In genomic region chr15:44011238-44011873, GRCh38 we compare ENCODE assay signal across 17 cellular contexts.
DNase-seq lines count a peak whose midpoint lies in the region; ATAC-seq and TF ChIP-seq lines count a peak whose summit lies in the region.
"Had no signal": no experiment of that assay in that cellular context is flagged by ENCODE, and none has a peak within 500 bp of the region (broad histone marks: within the 10 kb centered on the region; RNA-seq: fewer than 3 reads in every experiment).

No MANE protein-coding gene starts in this region.

- no peaks in the 10 kb centered on the region for H3K36me3 ChIP-seq in GM23338 (ENCODE audit: insufficient read depth)
- H3K36me3 ChIP-seq in HEK293 (ENCODE audit: control insufficient read depth in 2 of 2, insufficient read depth in 1 of 2, low read length in 2 of 2) = no peaks in the 10 kb centered on the region
- H3K36me3 ChIP-seq in SJCRH30 = no peaks in the 10 kb centered on the region
- H3K36me3 ChIP-seq in transverse colon = no peaks in the 10 kb centered on the region
- H3K36me3 ChIP-seq in CD8-positive, alpha-beta T cell (ENCODE audit: insufficient read depth, low read length) = no peaks in the 10 kb centered on the region
- H3K36me3 ChIP-seq: HAP-1 had no signal

- no peaks in the 10 kb centered on the region for H3K79me2 ChIP-seq in GM23338 (replicated peaks; ENCODE audit: insufficient read depth)

- CTCF ChIA-PET in HEK293 (lab: Yijun Ruan, JAX) = no interaction called here
- CTCF ChIA-PET in CD8-positive, alpha-beta T cell (lab: Charles Lee) = no interaction called here

- H3K4me3 Mint-ChIP-seq in GM23338 (no peak overlapping the region), nephron progenitor cell (no peak overlapping the region)
- no peak overlapping the region for H3K4me3 Mint-ChIP-seq in CD8-positive, alpha-beta T cell
- H3K4me3 Mint-ChIP-seq: CD14-positive monocyte; CD8-positive, alpha-beta memory T cell; HFFc6 had no signal

- H2AFZ ChIP-seq in GM23338 = no peak overlapping the region

- H3K4me2 ChIP-seq in GM23338 = no peak overlapping the region
- H3K4me2 ChIP-seq: A549 had no signal

- intact Hi-C loops in transverse colon (cut with DNase I; ENCODE audit: low total_unique reads) = no loop called here
- intact Hi-C loops in CD8-positive, alpha-beta T cell (cut with DNase I, micrococcal nuclease) = no loop called here

- H3K27ac Mint-ChIP-seq in GM23338 (no peak overlapping the region), nephron progenitor cell (peak overlapping the region; percentile 11)
- no peak overlapping the region for H3K27ac Mint-ChIP-seq in CD8-positive, alpha-beta T cell
- H3K27ac Mint-ChIP-seq: CD14-positive monocyte; CD8-positive, alpha-beta memory T cell; HFFc6 had no signal

- H3K4me1 ChIP-seq in GM23338 (ENCODE audit: insufficient read depth) = no peaks in the 10 kb centered on the region
- peaks cover 3% of the 10 kb centered on the region; the same call in 1 of the 2 replicates for H3K4me1 ChIP-seq in HEK293 (ENCODE audit: control insufficient read depth, insufficient read depth, low read length)
- peaks cover 16% of the 10 kb centered on the region for H3K4me1 ChIP-seq in SJCRH30
- H3K4me1 ChIP-seq in transverse colon = no peaks in the 10 kb centered on the region
- H3K4me1 ChIP-seq in CD8-positive, alpha-beta T cell (ENCODE audit: insufficient read depth, low read length) = no peaks in the 10 kb centered on the region
- H3K4me1 ChIP-seq: Caco-2, HAP-1 had no signal

- H3K9me2 ChIP-seq in GM23338 (ENCODE audit: insufficient read depth) = no peaks in the 10 kb centered on the region

- H3K4me1 Mint-ChIP-seq in GM23338 (no peaks in the 10 kb centered on the region), nephron progenitor cell (peaks cover 17% of the 10 kb centered on the region)
- no peaks in the 10 kb centered on the region for H3K4me1 Mint-ChIP-seq in CD8-positive, alpha-beta T cell (ENCODE audit: low read depth)
- H3K4me1 Mint-ChIP-seq: CD14-positive monocyte; CD8-positive, alpha-beta memory T cell had no signal

- DNase-seq in GM23338 (ENCODE audit: low spot score) (no peak), SJCRH30 (peak; percentile 18 to 70), nephron progenitor cell (no peak), activated gamma-delta T cell treated with Interleukin-2 at 50 U/mL for 16 hours (no peak), transverse colon (no peak)
- DNase-seq in CD8-positive, alpha-beta T cell = no peak
- DNase-seq: Caco-2; CD8-positive, alpha-beta memory T cell; GOT3; HFFc6; IMR-90; KBM-7 had no signal

- H3K27me3 Mint-ChIP-seq in GM23338 (ENCODE audit: insufficient read depth, low read depth, poor library complexity) (peaks cover 2% of the 10 kb centered on the region), nephron progenitor cell (ENCODE audit: low read depth, poor library complexity) (no peaks in the 10 kb centered on the region)
- H3K27me3 Mint-ChIP-seq in CD8-positive, alpha-beta T cell (ENCODE audit: low read depth) = peaks cover 22% of the 10 kb centered on the region

- ATAC-seq in GM23338 (no peak), GM18868 (IDR thresholded peaks at IDR 0.05; ENCODE audit: unreplicated experiment) (no peak)
- no peak for ATAC-seq in CD8-positive, alpha-beta T cell
- ATAC-seq: A549 had no signal

- TF ChIP-seq POLR2A in transverse colon (IDR thresholded peaks at IDR 0.05) = no peak

- H3K36me3 Mint-ChIP-seq in GM23338 (ENCODE audit: low read depth) = no peaks in the 10 kb centered on the region
- no peaks in the 10 kb centered on the region for H3K36me3 Mint-ChIP-seq in nephron progenitor cell (ENCODE audit: low read depth)
- no peaks in the 10 kb centered on the region for H3K36me3 Mint-ChIP-seq in CD8-positive, alpha-beta T cell
- H3K36me3 Mint-ChIP-seq: CD14-positive monocyte; CD8-positive, alpha-beta memory T cell had no signal

- no peak overlapping the region for H3K4me3 ChIP-seq in GM23338
- no peak overlapping the region for H3K4me3 ChIP-seq in HEK293 (ENCODE audit: low read depth, low read length)
- H3K4me3 ChIP-seq in SJCRH30 = no peak overlapping the region
- H3K4me3 ChIP-seq in transverse colon = no peak overlapping the region
- H3K4me3 ChIP-seq in CD8-positive, alpha-beta T cell (ENCODE audit: low read depth, low read length) = no peak overlapping the region
- H3K4me3 ChIP-seq: A549, HAP-1 had no signal

- H3K9me3 Mint-ChIP-seq in GM23338 = no peaks in the 10 kb centered on the region
- no peaks in the 10 kb centered on the region for H3K9me3 Mint-ChIP-seq in nephron progenitor cell
- no peaks in the 10 kb centered on the region for H3K9me3 Mint-ChIP-seq in CD8-positive, alpha-beta T cell
- H3K9me3 Mint-ChIP-seq: CD14-positive monocyte; CD8-positive, alpha-beta memory T cell; HFFc6 had no signal

- H3K9me3 ChIP-seq in HEK293 (ENCODE audit: control insufficient read depth, insufficient read depth, low read depth, low read length) = no peaks in the 10 kb centered on the region
- no peaks in the 10 kb centered on the region for H3K9me3 ChIP-seq in SJCRH30 (replicated peaks)
- no peaks in the 10 kb centered on the region for H3K9me3 ChIP-seq in transverse colon
- H3K9me3 ChIP-seq in CD8-positive, alpha-beta T cell (ENCODE audit: low read length) = no peaks in the 10 kb centered on the region
- H3K9me3 ChIP-seq: A549, Caco-2, HAP-1 had no signal

- H3K27me3 ChIP-seq in GM23338 (ENCODE audit: insufficient read depth) = no peaks in the 10 kb centered on the region
- no peaks in the 10 kb centered on the region for H3K27me3 ChIP-seq in SJCRH30
- H3K27me3 ChIP-seq in transverse colon = no peaks in the 10 kb centered on the region
- no peaks in the 10 kb centered on the region for H3K27me3 ChIP-seq in CD8-positive, alpha-beta T cell (ENCODE audit: insufficient read depth, low read length)

- TF ChIP-seq EP300 in transverse colon (IDR thresholded peaks at IDR 0.05; ENCODE audit: low read depth) = no peak

- H3F3A ChIP-seq in GM23338 (replicated peaks; ENCODE audit: low read depth) = no peaks in the 10 kb centered on the region

- no peak for TF ChIP-seq CTCF in GM23338 (conservative IDR thresholded peaks at IDR 0.05; ENCODE audit: low read depth in 2 of 2)
- TF ChIP-seq CTCF in HEK293 (tag by site-specific recombination; IDR thresholded peaks at IDR 0.05) = no peak
- no peak for TF ChIP-seq CTCF in nephron progenitor cell (IDR thresholded peaks at IDR 0.05)
- no peak for TF ChIP-seq CTCF in transverse colon (IDR thresholded peaks at IDR 0.05)
- no peak for TF ChIP-seq CTCF in CD8-positive, alpha-beta T cell (IDR thresholded peaks at IDR 0.05)

- WGBS in transverse colon (ENCODE audit: low coverage in 1 of 2), 2 donors = 81 to 96% methylated on average over 5 of the region's 5 CpGs

- in situ Hi-C loops in transverse colon (cut with MboI; ENCODE audit: low pct_ligation_motif_present in 1 of 4, low pct_unique_long_range_greater_than_20kb in 1 of 4, low sequenced_read_pairs in 3 of 4) = no loop called here

- 0 out of 2 replicates have a peak overlapping the region, but pooled peaks have one; percentile 9 for H3K27ac ChIP-seq in GM23338 (ENCODE audit: low read depth)
- H3K27ac ChIP-seq in HEK293 (ENCODE audit: extremely low read depth, low read depth, low read length) = no peak overlapping the region
- H3K27ac ChIP-seq in SJCRH30 = peak overlapping the region; percentile 32; the same call in 1 of the 2 replicates
- no peak overlapping the region for H3K27ac ChIP-seq in transverse colon
- no peak overlapping the region for H3K27ac ChIP-seq in CD8-positive, alpha-beta T cell (ENCODE audit: low read depth, low read length)
- H3K27ac ChIP-seq: A549 had no signal

- peaks cover 7% of the 10 kb centered on the region for H4K20me1 ChIP-seq in GM23338 (replicated peaks; ENCODE audit: insufficient read depth)

- POLR2A ChIA-PET in HEK293 (lab: Yijun Ruan, JAX) = no interaction called here
- POLR2A ChIA-PET in CD8-positive, alpha-beta T cell (lab: Charles Lee) = no interaction called here

TF ChIP-seq in HEK293, 187 proteins besides CTCF, POLR2A, EP300 and RAD21 (continues in another document):
- TF ChIP-seq ZNF600 (tag by site-specific recombination; IDR thresholded peaks at IDR 0.05) (peak; percentile 53; the same call in 1 of the 2 replicates), ZEB2 (tag by site-specific recombination; IDR thresholded peaks at IDR 0.05) (peak; percentile 54; the same call in 1 of the 2 replicates), ZBTB17 (tag by site-specific recombination; IDR thresholded peaks at IDR 0.05) (0 out of 2 replicates have a peak, but pooled peaks have one; percentile 41), ZNF112 (tag by site-specific recombination; IDR thresholded peaks at IDR 0.05) (no peak), ZNF629 (tag by site-specific recombination; IDR thresholded peaks at IDR 0.05) (peak; percentile 87), ZBTB48 (tag by site-specific recombination; IDR thresholded peaks at IDR 0.05) (0 out of 2 replicates have a peak, but pooled peaks have one; percentile 31), SP2 (tag by site-specific recombination; IDR thresholded peaks at IDR 0.05) (no peak), SP7 (tag by site-specific recombination; IDR thresholded peaks at IDR 0.05) (peak; percentile 60), SCRT1 (tag by site-specific recombination; IDR thresholded peaks at IDR 0.05; ENCODE audit: borderline replicate concordance) (peak; percentile 82; the same call in 1 of the 2 replicates), FEZF1 (tag by site-specific recombination; IDR thresholded peaks at IDR 0.05) (no peak), ZBTB44 (tag by site-specific recombination; IDR thresholded peaks at IDR 0.05) (no peak), ZNF837 (tag by site-specific recombination; IDR thresholded peaks at IDR 0.05) (no peak), ZNF350 (tag by site-specific recombination; IDR thresholded peaks at IDR 0.05) (no peak)

Comparison
In these comparisons a context has a peak if more than half of its experiments do, and no peak if none do; other contexts are left out.
1. DNase-seq: peak in SJCRH30 (2 of 2); none in GM23338 (single experiment), nephron progenitor cell (single experiment), activated gamma-delta T cell treated with Interleukin-2 at 50 U/mL for 16 hours (single experiment), transverse colon (single experiment) and CD8-positive, alpha-beta T cell (0 of 7).
2. H3K27ac ChIP-seq: peak in GM23338 (single experiment) and SJCRH30 (single experiment); none in HEK293 (single experiment), transverse colon (0 of 4) and CD8-positive, alpha-beta T cell (single experiment).